ENCODE assay signal across 8 cellular contexts in the genomic region with DNA sequence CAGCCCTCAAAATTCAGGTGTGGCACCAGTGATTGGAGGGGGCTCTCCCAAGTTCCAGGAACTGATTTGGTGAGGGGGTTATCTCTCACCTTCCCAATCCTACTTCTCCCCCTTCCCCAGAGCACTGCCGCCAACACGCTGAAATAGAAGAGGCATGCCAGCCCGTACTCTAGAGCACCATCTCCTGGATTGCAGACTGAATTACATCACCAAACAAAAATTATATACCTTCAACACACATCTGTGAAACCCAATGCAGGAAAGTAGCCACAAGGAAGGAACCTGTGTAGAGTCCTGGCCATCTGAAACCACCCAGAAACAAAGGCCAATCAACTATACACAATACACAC.
DNase-seq lines count a peak whose midpoint lies in the region; ATAC-seq and TF ChIP-seq lines count a peak whose summit lies in the region.
"Not testable (repeated sequence)": the region's sequence is repeated elsewhere in the genome, so short reads cannot be mapped to it uniquely, and the experiment has no call there.

No MANE protein-coding gene starts in this region.

- BruUV-seq in mammary epithelial cell (replicated peaks; lab: Mats Ljungman, UMichigan) = not testable (repeated sequence)

- not testable (repeated sequence) for H3K9me3 Mint-ChIP-seq in activated B cell treated with CpG ODN at 0.5 μM for 24 hours

- in situ Hi-C loops in mammary epithelial cell (cut with MboI; ENCODE audit: low sequenced_read_pairs in 2 of 2) = not testable (repeated sequence)

- intact Hi-C loops in activated B cell treated with CpG ODN at 0.5 μM for 24 hours (cut with micrococcal nuclease); mammary epithelial cell (cut with micrococcal nuclease): not testable (repeated sequence)

- not testable (repeated sequence) for H3K4me1 ChIP-seq in mammary epithelial cell (ENCODE audit: insufficient read depth, low read length)

- CTCF ChIA-PET in activated B cell treated with CpG ODN at 0.5 μM for 24 hours (lab: Charles Lee); mammary epithelial cell (lab: Charles Lee; ENCODE audit: low non-redundant PET): not testable (repeated sequence)

- H3K4me1 Mint-ChIP-seq in activated B cell treated with CpG ODN at 0.5 μM for 24 hours = not testable (repeated sequence)

- H3K4me3 Mint-ChIP-seq in activated B cell treated with CpG ODN at 0.5 μM for 24 hours = peak overlapping the region; percentile 76

- not testable (repeated sequence) for H3K36me3 ChIP-seq in mammary epithelial cell (ENCODE audit: insufficient read depth, low read length)

- H3K4me3 ChIP-seq in mammary epithelial cell (replicated peaks in 1 of 3; ENCODE audit: insufficient read depth in 1 of 3, low read depth in 2 of 3, low read length in 3 of 3) = not testable (repeated sequence)

- peak; percentile 63 for TF ChIP-seq CTCF in GM12872 (IDR thresholded peaks at IDR 0.05; ENCODE audit: insufficient read depth, low read depth, low read length)
- not testable (repeated sequence) for TF ChIP-seq CTCF in activated B cell treated with CpG ODN at 0.5 μM for 24 hours (IDR thresholded peaks at IDR 0.05)
- peak; percentile 33 to 62 for TF ChIP-seq CTCF in mammary epithelial cell (conservative IDR thresholded peaks at IDR 0.05 in 1 of 2, IDR thresholded peaks at IDR 0.05 in 1 of 2; ENCODE audit: extremely low read depth in 1 of 2, insufficient read depth in 1 of 2, low read depth in 1 of 2, low read length in 2 of 2)

- dilution Hi-C loops in mammary epithelial cell (cut with HindIII; ENCODE audit: low sequenced_read_pairs) = not testable (repeated sequence)

- H3K27me3 ChIP-seq in mammary epithelial cell (ENCODE audit: insufficient read depth, low read length) = not testable (repeated sequence)

- ATAC-seq in HG03280 (IDR thresholded peaks at IDR 0.05; ENCODE audit: unreplicated experiment) (peak; percentile 39), activated B cell treated with CpG ODN at 0.5 μM for 24 hours (ENCODE audit: low read depth) (peak; percentile 85)

- H3K27ac ChIP-seq in mammary epithelial cell (ENCODE audit: insufficient read depth, low read depth, low read length) = not testable (repeated sequence)

- WGBS in mammary epithelial cell (ENCODE audit: low coverage, missing lambda C conversion rate) = 0% methylated on average over 3 of the region's 3 CpGs

- H3K27me3 Mint-ChIP-seq in activated B cell treated with CpG ODN at 0.5 μM for 24 hours = not testable (repeated sequence)

- not testable (repeated sequence) for H3K79me2 ChIP-seq in mammary epithelial cell (ENCODE audit: insufficient read depth, low read length)

- H3K36me3 Mint-ChIP-seq in activated B cell treated with CpG ODN at 0.5 μM for 24 hours (ENCODE audit: low read depth) = not testable (repeated sequence)

- peak overlapping the region; percentile 26 for H2AFZ ChIP-seq in mammary epithelial cell (ENCODE audit: low read depth, low read length)

- not testable (repeated sequence) for H4K20me1 ChIP-seq in mammary epithelial cell (ENCODE audit: insufficient read depth, low read length)

- POLR2A ChIA-PET in activated B cell treated with CpG ODN at 0.5 μM for 24 hours (lab: Charles Lee) = not testable (repeated sequence)

- not testable (repeated sequence) for H3K4me2 ChIP-seq in mammary epithelial cell (ENCODE audit: insufficient read depth, low read depth, low read length)

- peak overlapping the region; percentile 42 for H3K27ac Mint-ChIP-seq in activated B cell treated with CpG ODN at 0.5 μM for 24 hours

- H3K9me3 ChIP-seq in mammary epithelial cell (replicated peaks; ENCODE audit: insufficient read depth, low read length) = not testable (repeated sequence)

- DNase-seq in A172 (ENCODE audit: low spot score) = peak; percentile 36
- DNase-seq in NCI-H524 (lab: John Stamatoyannopoulos, UW) = peak; percentile 14 to 40
- not testable (repeated sequence) for DNase-seq in activated B cell treated with CpG ODN at 0.5 μM for 24 hours
- DNase-seq in mammary epithelial cell = peak; percentile 15
- DNase-seq in iPS-NIHi11 (ENCODE audit: low spot score) = peak; percentile 22
- DNase-seq in putamen (ENCODE audit: low spot score) = peak; percentile 7

- H3K9ac ChIP-seq in mammary epithelial cell (ENCODE audit: insufficient read depth, low read length) = not testable (repeated sequence)
